In genomic region chr2:200670313-200670712, GRCh38 we compare ENCODE assay signal across 24 cellular contexts.
DNase-seq lines count a peak whose midpoint lies in the region; ATAC-seq and TF ChIP-seq lines count a peak whose summit lies in the region.
"Had no signal": no experiment of that assay in that cellular context is flagged by ENCODE, and none has a peak within 500 bp of the region (broad histone marks: within the 10 kb centered on the region; RNA-seq: fewer than 3 reads in every experiment).

No MANE protein-coding gene starts in this region.

- no peaks in the 10 kb centered on the region for H3K79me2 ChIP-seq in PC-3 (ENCODE audit: low read length)

- no peaks in the 10 kb centered on the region for H3K27me3 ChIP-seq in PC-3 (ENCODE audit: low read length)
- no peaks in the 10 kb centered on the region for H3K27me3 ChIP-seq in endodermal cell (ENCODE audit: control insufficient read depth, insufficient read depth, low read length, poor library complexity, severe bottlenecking)
- H3K27me3 ChIP-seq: adrenal gland, BLaER1, upper lobe of right lung had no signal

- no peaks in the 10 kb centered on the region for H3K9me2 ChIP-seq in PC-3 (replicated peaks; ENCODE audit: low read length)

- intact Hi-C loops in Right ventricle myocardium inferior (cut with DNase I) (no loop called here), left ventricle myocardium superior (cut with micrococcal nuclease) (no loop called here), PC-3 (cut with micrococcal nuclease) (no loop called here)

- H3F3A ChIP-seq in PC-3 (ENCODE audit: low read length, unreplicated experiment) = no peaks in the 10 kb centered on the region

- H3K36me3 ChIP-seq in PC-3 (ENCODE audit: low read depth, low read length) (no peaks in the 10 kb centered on the region), endodermal cell (ENCODE audit: control insufficient read depth, insufficient read depth, low read length) (no peaks in the 10 kb centered on the region)
- H3K36me3 ChIP-seq: BLaER1, upper lobe of right lung had no signal

- H3K27ac Mint-ChIP-seq in endodermal cell = peak overlapping the region; percentile 50

- H3K4me3 ChIP-seq in PC-3 (ENCODE audit: low read length) (no peak overlapping the region), endodermal cell (ENCODE audit: low read length) (no peak overlapping the region)
- H3K4me3 ChIP-seq: adrenal gland, BLaER1, skin epidermis, upper lobe of right lung had no signal

- H3K27ac ChIP-seq in PC-3 (ENCODE audit: low read length) = no peak overlapping the region
- no peak overlapping the region for H3K27ac ChIP-seq in endodermal cell (ENCODE audit: low read depth, low read length)
- H3K27ac ChIP-seq: adrenal gland, BLaER1, epithelial cell of prostate, RWPE1, skin epidermis, upper lobe of right lung had no signal

- whole genome bisulfite sequencing in endodermal cell (ENCODE audit: insufficient coverage in 1 of 2, insufficient read length in 1 of 2), 2 experiments = 69 to 93% methylated on average over 3 to 4 of the region's 4 CpGs

- H3K4me1 ChIP-seq in PC-3 (ENCODE audit: insufficient read depth, low read length) = peaks cover 25% of the 10 kb centered on the region
- H3K4me1 ChIP-seq in endodermal cell (ENCODE audit: control insufficient read depth, insufficient read depth, low read length) = no peaks in the 10 kb centered on the region
- H3K4me1 ChIP-seq: upper lobe of right lung had no signal

- BruUV-seq in PC-3 (replicated peaks; lab: Mats Ljungman, UMichigan) = no TSS peak

- H2AFZ ChIP-seq in PC-3 (ENCODE audit: low read length) = no peak overlapping the region

- no peaks in the 10 kb centered on the region for H3K27me3 Mint-ChIP-seq in endodermal cell (ENCODE audit: insufficient read depth)
- H3K27me3 Mint-ChIP-seq: brain had no signal

- peak; percentile 33; the same call in 1 of the 2 replicates for TF ChIP-seq CTCF in PC-3 (conservative IDR thresholded peaks at IDR 0.05; ENCODE audit: low read depth, low read length)
- peak; percentile 67 for TF ChIP-seq CTCF in endodermal cell (conservative IDR thresholded peaks at IDR 0.05)

- H3K4me2 ChIP-seq in PC-3 (ENCODE audit: low read length) = no peak overlapping the region
- H3K4me2 ChIP-seq: BLaER1 had no signal

- POLR2A ChIA-PET in PC-3 (lab: Charles Lee; ENCODE audit: unreplicated experiment) = no interaction called here

- H4K20me1 ChIP-seq in PC-3 (ENCODE audit: low read length) = no peaks in the 10 kb centered on the region
- H4K20me1 ChIP-seq: BLaER1 had no signal

- H3K9ac ChIP-seq in PC-3 (ENCODE audit: low read length) = no peak overlapping the region
- no peak overlapping the region for H3K9ac ChIP-seq in endodermal cell (ENCODE audit: extremely low read depth, low read length, poor library complexity, severe bottlenecking)
- H3K9ac ChIP-seq: BLaER1 had no signal

- no peak overlapping the region for H3K4me3 Mint-ChIP-seq in endodermal cell
- H3K4me3 Mint-ChIP-seq: brain had no signal

- no peaks in the 10 kb centered on the region for H3K9me3 ChIP-seq in PC-3 (ENCODE audit: low read length)
- no peaks in the 10 kb centered on the region for H3K9me3 ChIP-seq in endodermal cell (ENCODE audit: control insufficient read depth, low read length)
- H3K9me3 ChIP-seq: BLaER1, upper lobe of right lung had no signal

- CTCF ChIA-PET in PC-3 (lab: Charles Lee) = no interaction called here

- ATAC-seq in Right ventricle myocardium inferior = peak; percentile 23
- ATAC-seq in left ventricle myocardium superior = no peak
- ATAC-seq in PC-3 = no peak
- no peak for ATAC-seq in HG03442 (IDR thresholded peaks at IDR 0.05; ENCODE audit: unreplicated experiment)
- no peak for ATAC-seq in GM21576 (IDR thresholded peaks at IDR 0.05; ENCODE audit: unreplicated experiment)
- ATAC-seq: left lobe of liver, upper lobe of right lung had no signal

- peaks cover 5% of the 10 kb centered on the region for H3K4me1 Mint-ChIP-seq in endodermal cell
- H3K4me1 Mint-ChIP-seq: brain had no signal

- peaks cover 7% of the 10 kb centered on the region for H3K36me3 Mint-ChIP-seq in endodermal cell (ENCODE audit: low read depth)
- H3K36me3 Mint-ChIP-seq: brain had no signal

- H3K9me3 Mint-ChIP-seq in endodermal cell = no peaks in the 10 kb centered on the region
- H3K9me3 Mint-ChIP-seq: brain had no signal

- DNase-seq in Right ventricle myocardium inferior (ENCODE audit: missing footprints) (no peak), left ventricle myocardium superior (no peak), PC-3 (peak; percentile 15), endodermal cell (no peak)
- DNase-seq in activated CD8-positive, alpha-beta memory T cell treated with anti-CD3 and anti-CD28 coated beads, Interleukin-2, amount 50 U/mL, for 48 hours = no peak
- DNase-seq in activated CD4-positive, CD25-positive, alpha-beta regulatory T cell (lab: John Stamatoyannopoulos, UW) = no peak
- DNase-seq: activated naive CD4-positive, alpha-beta T cell treated with Interleukin-2 at 50 U/mL for 16 hours; activated T-cell treated with anti-CD3 and anti-CD28 coated beads, Interleukin-2, amount 50 U/mL, for 48 hours; adrenal gland; foreskin fibroblast; KBM-7; NCI-H187; NCI-H2171 treated with DMSO at 0.1 percent for 48 hours; NCI-H524 treated with DMSO at 0.1 percent for 48 hours; stimulated activated CD4-positive, alpha-beta T cell treated with anti-CD3 and anti-CD28 coated beads, Interleukin-1b, Interleukin-23, amount 100 ng/mL, for 48 hours; upper lobe of right lung had no signal
